ENCODE assay signal across 22 cellular contexts in genomic region chr2:40128796-40129195, GRCh38.
"Had no signal": no experiment of that assay in that cellular context is flagged by ENCODE, and none has a peak within 500 bp of the region (broad histone marks: within the 10 kb centered on the region; RNA-seq: fewer than 3 reads in every experiment).

No MANE protein-coding gene starts in this region.

- H3K9me3 ChIP-seq: body of pancreas, stomach, testis, upper lobe of left lung had no signal

- H3K4me3 ChIP-seq: body of pancreas, skin epidermis, stomach, testis, upper lobe of left lung had no signal

- H3K27ac ChIP-seq: body of pancreas, parathyroid adenoma, skin epidermis, stomach, testis, upper lobe of left lung had no signal

- H3K36me3 ChIP-seq: stomach, upper lobe of left lung had no signal

- H3K27me3 ChIP-seq: body of pancreas, stomach, testis, upper lobe of left lung had no signal

- ATAC-seq: activated CD8-positive, alpha-beta memory T cell treated with anti-CD3 and anti-CD28 coated beads, Interleukin-2, amount 10 ng/mL, durations not matched to agents 7 days and 5 days; body of pancreas; effector memory CD8-positive, alpha-beta T cell; natural killer cell; T-cell had no signal

- DNase-seq: activated CD4-positive, alpha-beta memory T cell treated with anti-CD3 and anti-CD28 coated beads, Interleukin-2, amount 10 ng/mL, durations not matched to agents 7 days and 5 days; activated CD4-positive, alpha-beta T cell treated with anti-CD3 and anti-CD28 coated beads for 48 hours; activated CD4-positive, CD25-positive, alpha-beta regulatory T cell; activated CD8-positive, alpha-beta memory T cell treated with anti-CD3 and anti-CD28 coated beads, Interleukin-2, amount 10 ng/mL, durations not matched to agents 7 days and 5 days; amygdala; body of pancreas; caudate nucleus; effector memory CD8-positive, alpha-beta T cell; foreskin melanocyte; glutamatergic neuron; kidney; mesenchymal stem cell; natural killer cell; stimulated activated CD4-positive, alpha-beta T cell treated with anti-CD3 and anti-CD28 coated beads, Interleukin-15, amount 100 ng/mL, for 24 hours; stimulated activated CD4-positive, alpha-beta T cell treated with anti-CD3 and anti-CD28 coated beads, Interleukin-2, amount 100 ng/mL, for 48 hours; stomach; T-cell; T-helper 9 cell; testis; upper lobe of left lung had no signal

- H3K4me1 ChIP-seq: body of pancreas, parathyroid adenoma, testis, upper lobe of left lung had no signal
